Comparison of ENCODE assay signal across 25 cellular contexts in the genomic region with DNA sequence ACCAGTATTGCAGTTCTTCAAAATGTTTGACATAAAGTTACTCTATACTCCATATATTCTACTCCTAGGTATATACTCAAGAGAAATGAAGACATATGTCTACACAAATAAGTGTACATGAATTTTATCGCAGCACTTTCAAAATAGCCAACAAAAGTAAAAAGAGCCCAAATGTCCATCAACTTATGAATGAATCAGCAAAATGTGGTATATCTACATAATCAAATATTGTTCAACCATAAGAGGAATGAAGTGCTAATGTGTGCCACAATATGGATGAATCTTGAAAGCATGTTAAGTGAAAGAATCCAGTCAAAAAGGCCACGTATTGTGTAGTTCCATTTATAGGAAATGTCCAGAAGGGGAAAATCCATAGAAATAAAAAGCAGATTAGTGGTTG.
DNase-seq lines count a peak whose midpoint lies in the region; ATAC-seq, FAIRE-seq and TF ChIP-seq lines count a peak whose summit lies in the region.
"Had no signal": no experiment of that assay in that cellular context is flagged by ENCODE, and none has a peak within 500 bp of the region (broad histone marks: within the 10 kb centered on the region; RNA-seq: fewer than 3 reads in every experiment).

No MANE protein-coding gene starts in this region.

- peaks cover 2% of the 10 kb centered on the region for H3K27me3 Mint-ChIP-seq in activated CD4-positive, alpha-beta T cell treated with anti-CD3 and anti-CD28 coated beads, Interleukin-2, amount 10 ng/mL, durations not matched to agents 24 days and 14 days
- H3K27me3 Mint-ChIP-seq: CD4-positive, alpha-beta memory T cell; CD4-positive, CD25-positive, alpha-beta regulatory T cell had no signal

- no peaks in the 10 kb centered on the region for H3K36me3 Mint-ChIP-seq in activated CD4-positive, alpha-beta T cell treated with anti-CD3 and anti-CD28 coated beads, Interleukin-2, amount 10 ng/mL, durations not matched to agents 24 days and 14 days (ENCODE audit: low read depth)
- H3K36me3 Mint-ChIP-seq: CD14-positive monocyte; CD4-positive, alpha-beta memory T cell; CD4-positive, CD25-positive, alpha-beta regulatory T cell had no signal

- no peak overlapping the region for H4K8ac ChIP-seq in IMR-90 (ENCODE audit: low read depth in 2 of 2, low read length in 2 of 2)

- TF ChIP-seq POLR2A in A549 (IDR thresholded peaks at IDR 0.05; ENCODE audit: low read length) (no peak), IMR-90 (IDR thresholded peaks at IDR 0.05; ENCODE audit: low read depth, low read length) (no peak), K562 (conservative IDR thresholded peaks at IDR 0.05) (no peak)

- H3K9me1 ChIP-seq in IMR-90 (ENCODE audit: insufficient read depth, low read length) (peaks cover 13% of the 10 kb centered on the region), K562 (ENCODE audit: control insufficient read depth, insufficient read depth, low read length) (peaks cover 2% of the 10 kb centered on the region)

- H4K5ac ChIP-seq in IMR-90 (ENCODE audit: low read depth, low read length): no peak overlapping the region

- H3K9ac ChIP-seq in IMR-90 (ENCODE audit: low read depth, low read length) (no peak overlapping the region), K562 (ENCODE audit: insufficient read depth in 1 of 2, low read depth in 2 of 2, low read length in 2 of 2) (no peak overlapping the region), smooth muscle cell (ENCODE audit: low read depth) (no peak overlapping the region)
- H3K9ac ChIP-seq: BLaER1 had no signal

- H2BK120ac ChIP-seq in IMR-90 (ENCODE audit: low read depth, low read length): 0 out of 2 replicates have a peak overlapping the region, but pooled peaks have one; percentile 9

- H3K27ac ChIP-seq in A549 (no peak overlapping the region), IMR-90 (ENCODE audit: insufficient read depth, low read length) (no peak overlapping the region), RWPE2 (ENCODE audit: poor library complexity, severe bottlenecking) (peak overlapping the region; percentile 100), K562 (ENCODE audit: extremely low read depth, low read depth, low read length) (no peak overlapping the region), smooth muscle cell (ENCODE audit: low read depth) (no peak overlapping the region)
- H3K27ac ChIP-seq: 22Rv1, BLaER1 had no signal

- H3K79me1 ChIP-seq in IMR-90 (ENCODE audit: low read depth in 1 of 2, low read length in 2 of 2): peaks cover 0 to 14% of the 10 kb centered on the region in 2 experiments; a peak in 1 of 4 replicates

- H3K9me3 ChIP-seq in A549 (no peaks in the 10 kb centered on the region), IMR-90 (ENCODE audit: control insufficient read depth, insufficient read depth, low read length) (no peaks in the 10 kb centered on the region), RWPE2 (ENCODE audit: severe bottlenecking) (peaks cover 2% of the 10 kb centered on the region), K562 (replicated peaks; ENCODE audit: control insufficient read depth, insufficient read depth, low read depth, low read length) (no peaks in the 10 kb centered on the region), smooth muscle cell (replicated peaks; ENCODE audit: low read depth) (no peaks in the 10 kb centered on the region)
- H3K9me3 ChIP-seq: BE2C, BLaER1 had no signal

- DNase-seq in A549 (ENCODE audit: low read depth in 1 of 2, low spot score in 1 of 2) (no peak), IMR-90 (no peak), RWPE2 (ENCODE audit: low spot score) (no peak), K562 (ENCODE audit: extremely low read depth in 1 of 4, low spot score in 3 of 4) (no peak), DMS79 treated with DMSO at 0.1 percent for 48 hours (lab: John Stamatoyannopoulos, UW) (no peak), smooth muscle cell (lab: John Stamatoyannopoulos, UW; ENCODE audit: unreplicated experiment) (no peak)
- DNase-seq in activated CD4-positive, alpha-beta T cell treated with anti-CD3 and anti-CD28 coated beads, Interleukin-2, amount 10 ng/mL, durations not matched to agents 24 days and 14 days: no peak
- DNase-seq: ACHN; BE2C; C1 segment of cervical spinal cord; CD4-positive, alpha-beta memory T cell; CD4-positive, CD25-positive, alpha-beta regulatory T cell; CD8-positive, alpha-beta memory T cell; COR-L47; DMS 273 treated with DMSO at 0.1 percent for 48 hours; DMS153; DMS53; DMS79; GF-D8 had no signal

- no peak overlapping the region for H2AFZ ChIP-seq in IMR-90 (replicated peaks; ENCODE audit: low read length, poor library complexity)
- no peak overlapping the region for H2AFZ ChIP-seq in K562 (ENCODE audit: low read depth, low read length)
- H2AFZ ChIP-seq in smooth muscle cell (ENCODE audit: low read depth): no peak overlapping the region

- no peak overlapping the region for H2BK5ac ChIP-seq in IMR-90 (ENCODE audit: low read depth, low read length, poor library complexity, severe bottlenecking)

- POLR2A ChIA-PET in A549 (lab: Yijun Ruan, JAX): no interaction called here
- POLR2A ChIA-PET in IMR-90 (lab: Charles Lee; ENCODE audit: unreplicated experiment): no interaction called here
- POLR2A ChIA-PET in K562 (lab: Yijun Ruan, JAX): no interaction called here

- H3K4me1 Mint-ChIP-seq in activated CD4-positive, alpha-beta T cell treated with anti-CD3 and anti-CD28 coated beads, Interleukin-2, amount 10 ng/mL, durations not matched to agents 24 days and 14 days: no peaks in the 10 kb centered on the region
- H3K4me1 Mint-ChIP-seq: CD4-positive, alpha-beta memory T cell; CD4-positive, CD25-positive, alpha-beta regulatory T cell; CD8-positive, alpha-beta memory T cell had no signal

- FAIRE-seq in A549 (lab: Jason Lieb, UNC): no peak
- no peak for FAIRE-seq in K562 (lab: Jason Lieb, UNC)
- FAIRE-seq: G401.6, GM12891 had no signal

- H2BK15ac ChIP-seq in IMR-90 (ENCODE audit: low read depth, low read length): 0 out of 3 replicates have a peak overlapping the region, but pooled peaks have one; percentile 60

- H3K27me3 ChIP-seq in IMR-90 (ENCODE audit: control insufficient read depth, insufficient read depth, low read length): no peaks in the 10 kb centered on the region
- no peaks in the 10 kb centered on the region for H3K27me3 ChIP-seq in RWPE2 (ENCODE audit: insufficient read depth, poor library complexity, severe bottlenecking)
- H3K27me3 ChIP-seq in K562 (ENCODE audit: control insufficient read depth in 2 of 2, insufficient read depth in 2 of 2, low read length in 2 of 2): peaks cover 0 to 16% of the 10 kb centered on the region in 2 experiments; a peak in 1 of 5 replicates
- H3K27me3 ChIP-seq in smooth muscle cell (ENCODE audit: low read depth): no peaks in the 10 kb centered on the region
- H3K27me3 ChIP-seq: BE2C, BLaER1 had no signal

- TF ChIP-seq EP300 in A549 (IDR thresholded peaks at IDR 0.05) (no peak), K562 (IDR thresholded peaks at IDR 0.05; ENCODE audit: low read length) (no peak)

- H3K4me3 ChIP-seq in A549: no peak overlapping the region
- no peak overlapping the region for H3K4me3 ChIP-seq in IMR-90 (ENCODE audit: insufficient read depth, low read depth, low read length)
- no peak overlapping the region for H3K4me3 ChIP-seq in RWPE2 (ENCODE audit: severe bottlenecking)
- H3K4me3 ChIP-seq in K562: no peak overlapping the region
- H3K4me3 ChIP-seq in smooth muscle cell: no peak overlapping the region
- H3K4me3 ChIP-seq: BLaER1 had no signal

- TF ChIP-seq CTCF in A549 (IDR thresholded peaks at IDR 0.05) (no peak), IMR-90 (conservative IDR thresholded peaks at IDR 0.05; ENCODE audit: low read depth, low read length) (no peak), RWPE2 (IDR thresholded peaks at IDR 0.05; ENCODE audit: poor library complexity, severe bottlenecking) (no peak), K562 (IDR thresholded peaks at IDR 0.05 in 2 of 3, conservative IDR thresholded peaks at IDR 0.05 in 1 of 3; ENCODE audit: insufficient read depth in 2 of 3, low read depth in 1 of 3, low read length in 3 of 3) (no peak), smooth muscle cell (IDR thresholded peaks at IDR 0.05; ENCODE audit: borderline replicate concordance, insufficient read depth, poor library complexity, severe bottlenecking) (no peak)

- H3K27ac Mint-ChIP-seq in activated CD4-positive, alpha-beta T cell treated with anti-CD3 and anti-CD28 coated beads, Interleukin-2, amount 10 ng/mL, durations not matched to agents 24 days and 14 days: no peak overlapping the region
- H3K27ac Mint-ChIP-seq: CD14-positive monocyte; CD4-positive, alpha-beta memory T cell; CD4-positive, CD25-positive, alpha-beta regulatory T cell; CD8-positive, alpha-beta memory T cell had no signal

- ATAC-seq in A549: no peak
- no peak for ATAC-seq in IMR-90 (ENCODE audit: low read depth)
- no peak for ATAC-seq in RWPE2 (ENCODE audit: low read depth)
- no peak for ATAC-seq in K562
- ATAC-seq in GM18873 (IDR thresholded peaks at IDR 0.05; ENCODE audit: low FRiP score, unreplicated experiment): no peak

- BruUV-seq in IMR-90 (replicated peaks; lab: Mats Ljungman, UMichigan) (no TSS peak), K562 (replicated peaks; lab: Mats Ljungman, UMichigan) (no TSS peak)

- H3K79me2 ChIP-seq in K562 (ENCODE audit: control insufficient read depth, insufficient read depth, low read length) (no peaks in the 10 kb centered on the region), smooth muscle cell (ENCODE audit: low read depth) (no peaks in the 10 kb centered on the region)

- no peaks in the 10 kb centered on the region for H3K4me1 ChIP-seq in A549
- peaks cover 10% of the 10 kb centered on the region for H3K4me1 ChIP-seq in IMR-90 (ENCODE audit: control insufficient read depth, insufficient read depth, low read length)
- H3K4me1 ChIP-seq in RWPE2 (ENCODE audit: insufficient read depth, poor library complexity, severe bottlenecking): peaks cover 30% of the 10 kb centered on the region
- peaks cover 0 to 5% of the 10 kb centered on the region in 2 experiments; a peak in 2 of 5 replicates for H3K4me1 ChIP-seq in K562 (replicated peaks in 1 of 2; ENCODE audit: control insufficient read depth in 2 of 2, insufficient read depth in 2 of 2, low read length in 2 of 2)
- peaks cover 8% of the 10 kb centered on the region for H3K4me1 ChIP-seq in smooth muscle cell (ENCODE audit: low read depth)
- H3K4me1 ChIP-seq: BE2C had no signal

- no peak overlapping the region for H2AK9ac ChIP-seq in IMR-90 (replicated peaks; ENCODE audit: low read depth, low read length, poor library complexity)

- intact Hi-C loops in IMR-90 (cut with micrococcal nuclease): no loop called here
- intact Hi-C loops in K562 (cut with micrococcal nuclease): no loop called here
- intact Hi-C loops in activated CD4-positive, alpha-beta T cell treated with anti-CD3 and anti-CD28 coated beads, Interleukin-2, amount 10 ng/mL, durations not matched to agents 24 days and 14 days (cut with micrococcal nuclease): no loop called here

- H3K4me2 ChIP-seq in A549: no peak overlapping the region
- no peak overlapping the region for H3K4me2 ChIP-seq in IMR-90 (ENCODE audit: low read depth, low read length)
- H3K4me2 ChIP-seq in K562 (ENCODE audit: insufficient read depth, low read length): no peak overlapping the region
- no peak overlapping the region for H3K4me2 ChIP-seq in smooth muscle cell
- H3K4me2 ChIP-seq: BLaER1 had no signal

- no peak overlapping the region for H3K4ac ChIP-seq in IMR-90 (ENCODE audit: low read depth, low read length)

- H2AK5ac ChIP-seq in IMR-90 (ENCODE audit: low read depth, low read length): no peak overlapping the region

- peak overlapping the region; percentile 9; the same call in 1 of the 2 replicates for H2BK20ac ChIP-seq in IMR-90 (ENCODE audit: low read depth, low read length)

- H3F3A ChIP-seq in smooth muscle cell (ENCODE audit: low read depth): no peaks in the 10 kb centered on the region

- no peak overlapping the region for H3K18ac ChIP-seq in IMR-90 (ENCODE audit: low read depth, low read length)

- H3K23ac ChIP-seq in IMR-90 (ENCODE audit: low read depth, low read length): no peak overlapping the region

- 88% methylated on average over 2 of the region's 2 CpGs for WGBS in A549 (ENCODE audit: missing lambda C conversion rate)
- 100% methylated on average over 1 of the region's 2 CpGs; no CpG with 5 or more reads in 1 of the 2 experiments for WGBS in IMR-90 (ENCODE audit: extremely low coverage in 2 of 2, insufficient read length in 1 of 2), 2 experiments
- 10% methylated on average over 2 of the region's 2 CpGs for WGBS in K562 (ENCODE audit: insufficient coverage, low coverage, missing lambda C conversion rate)
- WGBS in smooth muscle cell (ENCODE audit: low lambda C conversion rate): 94% methylated on average over 2 of the region's 2 CpGs

- no peaks in the 10 kb centered on the region for H4K20me1 ChIP-seq in IMR-90 (ENCODE audit: insufficient read depth, low read length)
- H4K20me1 ChIP-seq in K562 (replicated peaks; ENCODE audit: control insufficient read depth, insufficient read depth, low read length): 0 out of 2 replicates have a peak, but pooled peaks cover 4% of the 10 kb centered on the region
- H4K20me1 ChIP-seq in smooth muscle cell (ENCODE audit: low read depth): no peaks in the 10 kb centered on the region
- H4K20me1 ChIP-seq: BLaER1 had no signal

- dilution Hi-C loops in IMR-90 (cut with HindIII; ENCODE audit: low sequenced_read_pairs, unreplicated experiment): no loop called here

- H3K9me3 Mint-ChIP-seq in activated CD4-positive, alpha-beta T cell treated with anti-CD3 and anti-CD28 coated beads, Interleukin-2, amount 10 ng/mL, durations not matched to agents 24 days and 14 days: no peaks in the 10 kb centered on the region
- H3K9me3 Mint-ChIP-seq: CD8-positive, alpha-beta memory T cell had no signal

- H3K36me3 ChIP-seq in IMR-90 (ENCODE audit: control insufficient read depth, insufficient read depth, low read length) (no peaks in the 10 kb centered on the region), RWPE2 (ENCODE audit: low read depth) (no peaks in the 10 kb centered on the region), K562 (ENCODE audit: control insufficient read depth, insufficient read depth, low read length) (no peaks in the 10 kb centered on the region), smooth muscle cell (ENCODE audit: low read depth) (no peaks in the 10 kb centered on the region)
- H3K36me3 ChIP-seq: BE2C, BLaER1 had no signal

- no peak overlapping the region for H3K56ac ChIP-seq in IMR-90 (ENCODE audit: extremely low read depth, insufficient read depth, low read length)

- no peak overlapping the region for H3K4me3 Mint-ChIP-seq in activated CD4-positive, alpha-beta T cell treated with anti-CD3 and anti-CD28 coated beads, Interleukin-2, amount 10 ng/mL, durations not matched to agents 24 days and 14 days
- H3K4me3 Mint-ChIP-seq: CD14-positive monocyte; CD4-positive, alpha-beta memory T cell; CD4-positive, CD25-positive, alpha-beta regulatory T cell; CD8-positive, alpha-beta memory T cell had no signal

- no peak overlapping the region for H3K14ac ChIP-seq in IMR-90 (replicated peaks; ENCODE audit: low read depth, low read length)

- CTCF ChIA-PET in A549 (lab: Yijun Ruan, JAX) (no interaction called here), IMR-90 (lab: Yijun Ruan, JAX) (no interaction called here), K562 (lab: Yijun Ruan, JAX; ENCODE audit: low intra/inter-chr PET ratio) (no interaction called here)

- in situ Hi-C loops in IMR-90 (cut with MboI; ENCODE audit: low sequenced_read_pairs): no loop called here
- in situ Hi-C loops in K562 (cut with MboI): no loop called here

- TF ChIP-seq RAD21 in A549 (conservative IDR thresholded peaks at IDR 0.05 in 1 of 2, IDR thresholded peaks at IDR 0.05 in 1 of 2) (no peak), IMR-90 (IDR thresholded peaks at IDR 0.05; ENCODE audit: low read length) (no peak), K562 (CRISPR knock-in tag; conservative IDR thresholded peaks at IDR 0.05 in 1 of 2, IDR thresholded peaks at IDR 0.05 in 1 of 2) (no peak)

- H4K91ac ChIP-seq in IMR-90 (ENCODE audit: insufficient read depth, low read depth, low read length): no peak overlapping the region
